In genomic region chr5:90410178-90410762, GRCh38 we compare ENCODE assay signal across 8 cellular contexts. TPM values are rescaled to one million over a fixed set of nuclear protein-coding genes. Genes with fewer than 3 reads are reported as not detected.
DNase-seq lines count a peak whose midpoint lies in the region; ATAC-seq, FAIRE-seq and TF ChIP-seq lines count a peak whose summit lies in the region.

No MANE protein-coding gene starts in this region.

- peak overlapping the region; percentile 86 for H2AFZ ChIP-seq in astrocyte (ENCODE audit: low read depth, low read length)

- peak; percentile 65 for FAIRE-seq in astrocyte (lab: Jason Lieb, UNC)

- peak overlapping the region; percentile 92 for H3K4me2 ChIP-seq in astrocyte (ENCODE audit: low read length)

- H3K79me2 ChIP-seq in astrocyte (ENCODE audit: insufficient read depth, low read length) = peaks cover 6% of the 10 kb centered on the region

- H3K27me3 ChIP-seq in left ventricle myocardium inferior (ENCODE audit: low read depth) (no peaks in the 10 kb centered on the region), astrocyte (ENCODE audit: insufficient read depth, low read length) (no peaks in the 10 kb centered on the region), right lobe of liver (no peaks in the 10 kb centered on the region), vagina (no peaks in the 10 kb centered on the region)

- intact Hi-C loops in left ventricle myocardium inferior (cut with micrococcal nuclease) = no loop called here
- intact Hi-C loops in Right ventricle myocardium superior (cut with DNase I) = no loop called here
- intact Hi-C loops in right lobe of liver (cut with DNase I) = no loop called here
- intact Hi-C loops in vagina (cut with DNase I) = loop anchor here (10.0 kb wide), 1 partner anchor 125 kb away; no protein-coding TSS in a partner anchor
- intact Hi-C loops in sciatic nerve (cut with DNase I) = no loop called here

- H3K9me3 ChIP-seq in left ventricle myocardium inferior (replicated peaks) = no peaks in the 10 kb centered on the region
- no peaks in the 10 kb centered on the region for H3K9me3 ChIP-seq in astrocyte (ENCODE audit: insufficient read depth, low read depth, low read length)
- H3K9me3 ChIP-seq in right lobe of liver = no peaks in the 10 kb centered on the region
- no peaks in the 10 kb centered on the region for H3K9me3 ChIP-seq in vagina

- H3K4me3 Mint-ChIP-seq in astrocyte (ENCODE audit: unreplicated experiment) = no peak overlapping the region

- no peak for DNase-seq in left ventricle myocardium inferior
- no peak for DNase-seq in Right ventricle myocardium superior
- DNase-seq in astrocyte (ENCODE audit: low read depth) = no peak
- no peak for DNase-seq in right lobe of liver
- no peak for DNase-seq in vagina (ENCODE audit: extremely low spot score in 2 of 2)
- no peak for DNase-seq in EL
- no peak for DNase-seq in sciatic nerve (ENCODE audit: low spot score)

- ATAC-seq in Right ventricle myocardium superior (ENCODE audit: poor library complexity) (no peak), right lobe of liver (peak in 3 of 4 donors; percentile 1 to 3 (median 1)), GM21367 (IDR thresholded peaks at IDR 0.05; ENCODE audit: unreplicated experiment) (no peak), sciatic nerve (no peak)

- H3K9me3 Mint-ChIP-seq in astrocyte (ENCODE audit: unreplicated experiment) = no peaks in the 10 kb centered on the region

- H3K27ac Mint-ChIP-seq in astrocyte (ENCODE audit: unreplicated experiment) = no peak overlapping the region

- TF ChIP-seq POLR2A in right lobe of liver (IDR thresholded peaks at IDR 0.05) (no peak), vagina (IDR thresholded peaks at IDR 0.05) (no peak)

- under 1% methylated on average over 10 of the region's 10 CpGs for WGBS in right lobe of liver (ENCODE audit: insufficient coverage, low coverage, low lambda C conversion rate, missing lambda C conversion rate)

- H4K20me1 ChIP-seq in astrocyte (ENCODE audit: insufficient read depth, low read length) = no peaks in the 10 kb centered on the region

- no peaks in the 10 kb centered on the region for H3K36me3 Mint-ChIP-seq in astrocyte (ENCODE audit: low read depth, unreplicated experiment)

- H3K27me3 Mint-ChIP-seq in astrocyte (ENCODE audit: low read depth, unreplicated experiment) = no peaks in the 10 kb centered on the region

- peak overlapping the region; percentile 99 for H3K27ac ChIP-seq in left ventricle myocardium inferior (replicated peaks)
- peak overlapping the region; percentile 86 for H3K27ac ChIP-seq in astrocyte (ENCODE audit: low read depth, low read length)
- peak overlapping the region; percentile 76 to 81 (median 78) for H3K27ac ChIP-seq in right lobe of liver
- H3K27ac ChIP-seq in vagina = peak overlapping the region; percentile 91

- H3K36me3 ChIP-seq in left ventricle myocardium inferior (peaks cover 15% of the 10 kb centered on the region), astrocyte (ENCODE audit: insufficient read depth, low read length) (no peaks in the 10 kb centered on the region), right lobe of liver (no peaks in the 10 kb centered on the region), vagina (no peaks in the 10 kb centered on the region)

- H3K4me3 ChIP-seq in left ventricle myocardium inferior = peak overlapping the region; percentile 87
- H3K4me3 ChIP-seq in astrocyte (ENCODE audit: insufficient read depth, low read depth, low read length) = peak overlapping the region; percentile 86
- H3K4me3 ChIP-seq in right lobe of liver = peak overlapping the region; percentile 47 to 84 (median 76)
- peak overlapping the region; percentile 68 to 69 for H3K4me3 ChIP-seq in vagina

- no peak for TF ChIP-seq CTCF in left ventricle myocardium inferior (IDR thresholded peaks at IDR 0.05; ENCODE audit: borderline replicate concordance)
- TF ChIP-seq CTCF in astrocyte (IDR thresholded peaks at IDR 0.05; ENCODE audit: insufficient read depth, low read depth, low read length) = no peak
- TF ChIP-seq CTCF in right lobe of liver (IDR thresholded peaks at IDR 0.05) = no peak
- TF ChIP-seq CTCF in vagina (IDR thresholded peaks at IDR 0.05) = no peak

- H3K4me1 ChIP-seq in left ventricle myocardium inferior (peaks cover 49% of the 10 kb centered on the region), astrocyte (ENCODE audit: insufficient read depth, low read length) (peaks cover 6% of the 10 kb centered on the region), right lobe of liver (peaks cover 0 to 5% (median 2%) of the 10 kb centered on the region in 4 donors), vagina (peaks cover 9% of the 10 kb centered on the region)

- peaks cover 14% of the 10 kb centered on the region for H3K4me1 Mint-ChIP-seq in astrocyte (ENCODE audit: low read depth, unreplicated experiment)

- H3K9ac ChIP-seq in astrocyte (ENCODE audit: low read length) = peak overlapping the region; percentile 97

RNA-seq across cellular contexts. Expression of gene CETN3, which starts 0.7 kb away (rescaled TPM):
- 27.8 TPM for total RNA-seq in left ventricle myocardium inferior
- 27.4 TPM for total RNA-seq in Right ventricle myocardium superior
- 18.2 and 20.5 TPM in 2 replicates for total RNA-seq in astrocyte
- total RNA-seq in right lobe of liver = 1 to 10 TPM; 4.2 to 8.0 (median 6.9) TPM
- total RNA-seq in vagina = 11.0 TPM
- 29.7 TPM for total RNA-seq in sciatic nerve

Comparison
In these comparisons a context has a peak if more than half of its experiments do, and no peak if none do; other contexts are left out.
1. ATAC-seq: peak in right lobe of liver (3 of 4); none in Right ventricle myocardium superior (single experiment), GM21367 (single experiment) and sciatic nerve (single experiment).
2. Peak in every context shown above with its lines, with median percentiles within 50 percentile points of each other: H3K27ac ChIP-seq and H3K4me3 ChIP-seq.